8 cellular contexts compared by ENCODE assay signal in genomic region chr4:24582235-24582863, GRCh38. TPM values are rescaled to one million over a fixed set of nuclear protein-coding genes. Genes with fewer than 3 reads are reported as not detected.
DNase-seq lines count a peak whose midpoint lies in the region; ATAC-seq and TF ChIP-seq lines count a peak whose summit lies in the region.

No MANE protein-coding gene starts in this region.

- H3K4me3 ChIP-seq in astrocyte of the cerebellum (ENCODE audit: low read depth, low read length) (peak overlapping the region; percentile 99), urinary bladder (ENCODE audit: low read depth, low read length) (peak overlapping the region; percentile 93)

- no peak for TF ChIP-seq CTCF in astrocyte of the cerebellum (IDR thresholded peaks at IDR 0.05; ENCODE audit: low read depth, low read length, missing control alignments)

- H3K27ac ChIP-seq in urinary bladder (ENCODE audit: low read depth) = peak overlapping the region; percentile 5

- CTCF ChIA-PET in activated naive CD4-positive, alpha-beta T cell treated with anti-CD3 and anti-CD28 coated beads, Interleukin-2, amount 10 ng/mL, durations not matched to agents 7 days and 5 days (lab: Charles Lee) = interaction anchor here (1.3 kb wide), 1 partner anchor 8 kb away, joined by 3 read pairs; no protein-coding TSS in a partner anchor

- ATAC-seq in GM18498 (IDR thresholded peaks at IDR 0.05; ENCODE audit: unreplicated experiment) = no peak

- peaks cover 3% of the 10 kb centered on the region for H3K4me1 ChIP-seq in urinary bladder (ENCODE audit: insufficient read depth)

- in situ Hi-C loops in astrocyte of the cerebellum (cut with HindIII; ENCODE audit: low sequenced_read_pairs) = no loop called here

- H3K4me3 Mint-ChIP-seq in activated naive CD4-positive, alpha-beta T cell treated with anti-CD3 and anti-CD28 coated beads, Interleukin-2, amount 10 ng/mL, durations not matched to agents 7 days and 5 days = peak overlapping the region; percentile 93

- peaks cover 59% of the 10 kb centered on the region for H3K4me1 Mint-ChIP-seq in activated naive CD4-positive, alpha-beta T cell treated with anti-CD3 and anti-CD28 coated beads, Interleukin-2, amount 10 ng/mL, durations not matched to agents 7 days and 5 days

- DNase-seq in activated naive CD4-positive, alpha-beta T cell treated with anti-CD3 and anti-CD28 coated beads, Interleukin-2, amount 10 ng/mL, durations not matched to agents 7 days and 5 days = no peak
- no peak for DNase-seq in activated naive CD4-positive, alpha-beta T cell treated with Interleukin-2 at 50 U/mL for 16 hours
- DNase-seq in astrocyte of the cerebellum (ENCODE audit: low read depth) (no peak), left kidney (ENCODE audit: low read depth, low spot score) (peak; percentile 16), NCI-H510A (lab: John Stamatoyannopoulos, UW) (no peak)
- DNase-seq in effector CD4-positive, alpha-beta T cell = no peak

- peaks cover 44% of the 10 kb centered on the region for H3K36me3 Mint-ChIP-seq in activated naive CD4-positive, alpha-beta T cell treated with anti-CD3 and anti-CD28 coated beads, Interleukin-2, amount 10 ng/mL, durations not matched to agents 7 days and 5 days

- peak overlapping the region; percentile 93 for H3K27ac Mint-ChIP-seq in activated naive CD4-positive, alpha-beta T cell treated with anti-CD3 and anti-CD28 coated beads, Interleukin-2, amount 10 ng/mL, durations not matched to agents 7 days and 5 days

- no peaks in the 10 kb centered on the region for H3K36me3 ChIP-seq in urinary bladder (ENCODE audit: insufficient read depth)

- H3K27me3 Mint-ChIP-seq in activated naive CD4-positive, alpha-beta T cell treated with anti-CD3 and anti-CD28 coated beads, Interleukin-2, amount 10 ng/mL, durations not matched to agents 7 days and 5 days = peaks cover under 1% of the 10 kb centered on the region

- 16% methylated on average over 6 of the region's 6 CpGs for WGBS in urinary bladder

- no peaks in the 10 kb centered on the region for H3K9me3 Mint-ChIP-seq in activated naive CD4-positive, alpha-beta T cell treated with anti-CD3 and anti-CD28 coated beads, Interleukin-2, amount 10 ng/mL, durations not matched to agents 7 days and 5 days

RNA-seq across cellular contexts. Expression of gene DHX15, which starts 2.0 kb away (rescaled TPM):
- 300 TPM for total RNA-seq in urinary bladder
- 58.5 TPM for polyA plus RNA-seq in urinary bladder
